In genomic region chr17:69141802-69142472, GRCh38 we compare ENCODE assay signal across 11 cellular contexts. TPM values are rescaled to one million over a fixed set of nuclear protein-coding genes. Genes with fewer than 3 reads are reported as not detected.
DNase-seq lines count a peak whose midpoint lies in the region; ATAC-seq, FAIRE-seq and TF ChIP-seq lines count a peak whose summit lies in the region.
"Had no signal": no experiment of that assay in that cellular context is flagged by ENCODE, and none has a peak within 500 bp of the region (broad histone marks: within the 10 kb centered on the region; RNA-seq: fewer than 3 reads in every experiment).

Gene ABCA6, minus strand, starts transcription at chr17:69141895. Its CDS starts 1,192 bp downstream, at chr17:69140703.

- no peaks in the 10 kb centered on the region for H3K4me1 Mint-ChIP-seq in activated naive CD4-positive, alpha-beta T cell treated with anti-CD3 and anti-CD28 coated beads for 36 hours (ENCODE audit: low read depth)
- H3K4me1 Mint-ChIP-seq: IgD-negative memory B cell, memory B cell had no signal

- no peaks in the 10 kb centered on the region for H3K27me3 ChIP-seq in K562 (ENCODE audit: control insufficient read depth in 2 of 2, insufficient read depth in 2 of 2, low read length in 2 of 2)
- no peaks in the 10 kb centered on the region for H3K27me3 ChIP-seq in right cardiac atrium (ENCODE audit: control insufficient read depth, insufficient read depth)

- intact Hi-C loops in K562 (cut with micrococcal nuclease) (loop anchor here (5.0 kb wide), 1 partner anchor 40 kb away; no protein-coding TSS in a partner anchor), right cardiac atrium (cut with DNase I) (no loop called here)
- intact Hi-C loops in activated naive CD4-positive, alpha-beta T cell treated with anti-CD3 and anti-CD28 coated beads for 36 hours (cut with micrococcal nuclease): loop anchor here (10.0 kb wide), 1 partner anchor 57 kb away; no protein-coding TSS in a partner anchor

- peak within 1 kb of the TSS; percentile 96 for H2AFZ ChIP-seq in K562 (ENCODE audit: low read depth, low read length)

- 35% methylated on average over 4 of the region's 4 CpGs for WGBS in K562 (ENCODE audit: insufficient coverage, low coverage, missing lambda C conversion rate)
- whole genome bisulfite sequencing in right cardiac atrium: 29% methylated on average over 4 of the region's 4 CpGs

- H3K36me3 ChIP-seq in K562 (ENCODE audit: control insufficient read depth, insufficient read depth, low read length): no peaks in the 10 kb centered on the region

- POLR2A ChIA-PET in K562 (lab: Yijun Ruan, JAX): interaction anchor here (0.6 to 1.8 kb wide), 3 partner anchors 9 to 1094 kb away, joined by 3 to 4 read pairs (median 3); no protein-coding TSS in a partner anchor

- H3K9me3 ChIP-seq in K562 (replicated peaks; ENCODE audit: control insufficient read depth, insufficient read depth, low read depth, low read length) (no peaks in the 10 kb centered on the region), right cardiac atrium (ENCODE audit: control insufficient read depth, low read length) (no peaks in the 10 kb centered on the region)

- FAIRE-seq in K562 (lab: Jason Lieb, UNC): peak; percentile 82

- no TSS peak for BruUV-seq in K562 (replicated peaks; lab: Mats Ljungman, UMichigan)

- H3K9me3 Mint-ChIP-seq in activated naive CD4-positive, alpha-beta T cell treated with anti-CD3 and anti-CD28 coated beads for 36 hours: no peaks in the 10 kb centered on the region
- H3K9me3 Mint-ChIP-seq: IgD-negative memory B cell, memory B cell had no signal

- DNase-seq in ELR (ENCODE audit: low read depth) (peak; percentile 52), K562 (ENCODE audit: extremely low read depth in 1 of 4, low spot score in 3 of 4) (peak in 1 of 4 experiments; percentile 23), right cardiac atrium (no peak), skeletal muscle cell (ENCODE audit: low read depth) (peak; percentile 18), NCI-H82 treated with DMSO at 0.1 percent for 48 hours (lab: John Stamatoyannopoulos, UW; ENCODE audit: unreplicated experiment) (no peak), NCI-H1417 treated with DMSO at 0.1 percent for 48 hours (lab: John Stamatoyannopoulos, UW) (no peak)
- no peak for DNase-seq in activated naive CD4-positive, alpha-beta T cell treated with anti-CD3 and anti-CD28 coated beads for 36 hours
- DNase-seq: activated gamma-delta T cell had no signal

- CTCF ChIA-PET in K562 (lab: Yijun Ruan, JAX; ENCODE audit: low intra/inter-chr PET ratio): no interaction called here
- CTCF ChIA-PET in activated naive CD4-positive, alpha-beta T cell treated with anti-CD3 and anti-CD28 coated beads for 36 hours (lab: Charles Lee): no interaction called here

- peak within 1 kb of the TSS; percentile 14; the same call in 2 of the 3 replicates for H3K27ac ChIP-seq in K562 (ENCODE audit: extremely low read depth, low read depth, low read length)
- no peak within 1 kb of the TSS for H3K27ac ChIP-seq in right cardiac atrium (ENCODE audit: low read length)

- no peaks in the 10 kb centered on the region for H3K9me1 ChIP-seq in K562 (ENCODE audit: control insufficient read depth, insufficient read depth, low read length)

- H4K20me1 ChIP-seq in K562 (replicated peaks; ENCODE audit: control insufficient read depth, insufficient read depth, low read length): no peaks in the 10 kb centered on the region

- TF ChIP-seq EP300 in K562 (IDR thresholded peaks at IDR 0.05; ENCODE audit: low read length): no peak

- TF ChIP-seq POLR2A in K562 (conservative IDR thresholded peaks at IDR 0.05): no peak

- in situ Hi-C loops in K562 (cut with MboI): no loop called here

- peak within 1 kb of the TSS in 1 of 2 experiments; percentile 24; a peak in 1 of 4 replicates for H3K9ac ChIP-seq in K562 (ENCODE audit: insufficient read depth in 1 of 2, low read depth in 2 of 2, low read length in 2 of 2)

- no peak for TF ChIP-seq RAD21 in K562 (CRISPR knock-in tag; conservative IDR thresholded peaks at IDR 0.05 in 1 of 2, IDR thresholded peaks at IDR 0.05 in 1 of 2)

- H3K27me3 Mint-ChIP-seq in activated naive CD4-positive, alpha-beta T cell treated with anti-CD3 and anti-CD28 coated beads for 36 hours (ENCODE audit: low read depth): peaks cover 7% of the 10 kb centered on the region
- H3K27me3 Mint-ChIP-seq: memory B cell had no signal

- ATAC-seq in K562 (peak; percentile 89), right cardiac atrium (peak; percentile 80 to 97), HG02588 (IDR thresholded peaks at IDR 0.05; ENCODE audit: unreplicated experiment) (no peak)

- H3K27ac Mint-ChIP-seq in activated naive CD4-positive, alpha-beta T cell treated with anti-CD3 and anti-CD28 coated beads for 36 hours: no peak within 1 kb of the TSS
- H3K27ac Mint-ChIP-seq: IgD-negative memory B cell, memory B cell had no signal

- TF ChIP-seq CTCF in K562 (IDR thresholded peaks at IDR 0.05 in 2 of 3, conservative IDR thresholded peaks at IDR 0.05 in 1 of 3; ENCODE audit: insufficient read depth in 2 of 3, low read depth in 1 of 3, low read length in 3 of 3): no peak

- no peak within 1 kb of the TSS for H3K4me2 ChIP-seq in K562 (ENCODE audit: insufficient read depth, low read length)

- H3K36me3 Mint-ChIP-seq in activated naive CD4-positive, alpha-beta T cell treated with anti-CD3 and anti-CD28 coated beads for 36 hours (ENCODE audit: low read depth): no peaks in the 10 kb centered on the region
- H3K36me3 Mint-ChIP-seq: IgD-negative memory B cell, memory B cell had no signal

- H3K4me3 ChIP-seq in K562: no peak within 1 kb of the TSS
- peak within 1 kb of the TSS; percentile 77 for H3K4me3 ChIP-seq in right cardiac atrium (ENCODE audit: low read length)
- H3K4me3 ChIP-seq in skeletal muscle cell (ENCODE audit: low read depth, low read length): no peak within 1 kb of the TSS

- H3K79me2 ChIP-seq in K562 (ENCODE audit: control insufficient read depth, insufficient read depth, low read length): no peaks in the 10 kb centered on the region

- no peak within 1 kb of the TSS for H3K4me3 Mint-ChIP-seq in activated naive CD4-positive, alpha-beta T cell treated with anti-CD3 and anti-CD28 coated beads for 36 hours
- H3K4me3 Mint-ChIP-seq: IgD-negative memory B cell, memory B cell had no signal

- H3K4me1 ChIP-seq in K562 (replicated peaks in 1 of 2; ENCODE audit: control insufficient read depth in 2 of 2, insufficient read depth in 2 of 2, low read length in 2 of 2) (no peaks in the 10 kb centered on the region; a peak in 2 of 5 replicates), right cardiac atrium (ENCODE audit: control insufficient read depth, insufficient read depth, low read length) (no peaks in the 10 kb centered on the region)

TF ChIP-seq in K562, 482 proteins besides CTCF, POLR2A, EP300 and RAD21 (continues in another document):
- TF ChIP-seq CHAMP1 (IDR thresholded peaks at IDR 0.05): peak; percentile 40; the same call in 1 of the 2 replicates
- peak; percentile 29 to 30; a peak in 2 of 4 replicates for TF ChIP-seq FOXK2 (conservative IDR thresholded peaks at IDR 0.05 in 1 of 2, IDR thresholded peaks at IDR 0.05 in 1 of 2; ENCODE audit: low read depth in 2 of 2)

RNA-seq across cellular contexts. Expression of gene ABCA6, which starts in this region (rescaled TPM):
- 0.37 and 1.0 TPM in 2 replicates for total RNA-seq in K562 (2011; cell fraction: chromatin; rRNA removed; ENCODE audit: low replicate concordance)
- total RNA-seq in K562 (2011; cell fraction: nucleolus; rRNA removed): 0.17 and 0.39 TPM in 2 replicates
- total RNA-seq in K562 (2011; cell fraction: nucleoplasm; rRNA removed): 0.31 and 0.59 TPM in 2 replicates
- total RNA-seq in K562 (2014; rRNA removed): 0.12 and 0.23 TPM in 2 replicates
- total RNA-seq in K562 (2014; rRNA removed; fragmentation: Illumina TruSeq; extraction: Trizol): 0.22 and 0.29 TPM in 2 replicates
- total RNA-seq in K562 (2015; rRNA removed; fragmentation: Illumina TruSeq; extraction: Trizol): 0.11 and 0.34 TPM in 2 replicates
- total RNA-seq in K562 (2021): 0.02 and 0.73 TPM in 2 replicates
- polyA plus RNA-seq in K562 (2011; rRNA removed): 0.15 and 0.17 TPM in 2 replicates
- 0.04 and 0.09 TPM in 2 replicates for polyA plus RNA-seq in K562 (2011; cell fraction: cytosol; rRNA removed)
- polyA plus RNA-seq in K562 (2011; cell fraction: nucleus; rRNA removed): 0.13 and 0.25 TPM in 2 replicates
- 0.14 TPM in 2 replicates for polyA plus RNA-seq in K562 (2012)
- polyA plus RNA-seq in K562 (2014; fragmentation: Illumina TruSeq; extraction: Trizol): 0.06 and 0.12 TPM in 2 replicates
- under 1 TPM; 0.08 to 0.15 TPM for polyA plus RNA-seq in K562 (2014; fragmentation: Nextera tagmentation; extraction: Ambion mirVana)
- 0.05 and 0.13 TPM in 2 replicates for polyA plus RNA-seq in K562 (2014; rRNA removed)
- polyA minus RNA-seq in K562 (2011; rRNA and poly(A)+ RNA removed): 0.15 and 0.21 TPM in 2 replicates
- polyA minus RNA-seq in K562 (2011; cell fraction: cytosol; rRNA and poly(A)+ RNA removed): not detected in 2 replicates
- polyA minus RNA-seq in K562 (2011; cell fraction: nucleus; rRNA and poly(A)+ RNA removed): 0.13 and 0.44 TPM in 2 replicates
- 10 to 100 TPM; 21.2 to 44.1 (median 38.3) TPM for total RNA-seq in right cardiac atrium
- 33.0 TPM for polyA plus RNA-seq in right cardiac atrium
- not detected for total RNA-seq in activated naive CD4-positive, alpha-beta T cell treated with anti-CD3 and anti-CD28 coated beads for 36 hours

Comparison
In these comparisons a context has a peak if more than half of its experiments do, and no peak if none do; other contexts are left out.
1. RNA of gene ABCA6 (total RNA-seq): 21.2 to 44.1 TPM in right cardiac atrium; 0.02 to 1.0 TPM in K562 and not detected in activated naive CD4-positive, alpha-beta T cell treated with anti-CD3 and anti-CD28 coated beads for 36 hours; every median in the first group is over 10 times any median in the second.
2. RNA of gene ABCA6 (polyA plus RNA-seq): 33.0 TPM in right cardiac atrium (single experiment); 0.04 to 0.25 TPM in K562; every median in the first group is over 10 times any median in the second.
3. DNase-seq: peak in ELR (single experiment) and skeletal muscle cell (single experiment); none in right cardiac atrium (0 of 3), NCI-H82 treated with DMSO at 0.1 percent for 48 hours (single experiment), activated naive CD4-positive, alpha-beta T cell treated with anti-CD3 and anti-CD28 coated beads for 36 hours (single experiment) and NCI-H1417 treated with DMSO at 0.1 percent for 48 hours (single experiment).
4. intact Hi-C loops: an anchor here in K562 (5.0 kb wide) and activated naive CD4-positive, alpha-beta T cell treated with anti-CD3 and anti-CD28 coated beads for 36 hours (10.0 kb wide); none called in right cardiac atrium.